28 cellular contexts compared by ENCODE assay signal in the genomic region with DNA sequence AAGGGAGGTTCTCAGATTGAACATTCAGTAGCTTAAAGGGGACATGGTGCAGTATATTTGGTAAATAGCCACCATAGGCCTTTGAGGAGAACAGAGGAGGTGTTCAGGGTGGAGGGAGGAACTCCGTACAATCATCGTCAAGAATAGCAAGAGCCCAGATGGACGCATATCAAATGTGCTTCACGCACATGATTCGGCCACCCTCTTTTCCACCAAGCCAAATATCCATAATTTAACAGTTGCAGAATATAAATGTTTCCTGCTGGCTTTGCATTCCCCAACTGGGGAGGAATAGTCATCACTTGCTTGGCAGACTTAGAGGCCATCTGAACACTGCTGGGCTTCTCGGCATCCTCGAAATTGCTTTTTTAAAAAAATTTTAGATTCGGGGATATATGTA.
"Had no signal": no experiment of that assay in that cellular context is flagged by ENCODE, and none has a peak within 500 bp of the region (broad histone marks: within the 10 kb centered on the region; RNA-seq: fewer than 3 reads in every experiment).

No MANE protein-coding gene starts in this region.

- DNase-seq: stimulated activated CD4-positive, alpha-beta T cell treated with anti-CD3 and anti-CD28 coated beads, Interleukin-2, amount 100 ng/mL, for 48 hours; stimulated activated CD4-positive, alpha-beta T cell treated with anti-CD3 and anti-CD28 coated beads, Interleukin-4, amount 100 ng/mL, for 1 hour; stimulated activated CD4-positive, alpha-beta T cell treated with anti-CD3 and anti-CD28 coated beads, Interleukin-4, amount 100 ng/mL, for 24 hours; stimulated activated CD4-positive, alpha-beta T cell treated with anti-CD3 and anti-CD28 coated beads, Interleukin-4, amount 100 ng/mL, for 4 hours; stimulated activated CD8-positive, alpha-beta memory T cell treated with anti-CD3 and anti-CD28 coated beads, Interleukin-4, amount 100 ng/mL, for 48 hours; stimulated activated naive B cell treated with anti-CD40 and anti-IgM and Interleukin-4, amounts not matched to agents 10 μg/mL and 1 μg/mL and 100 μg/mL, for 72 hours; stimulated activated naive CD4-positive, alpha-beta T cell; stimulated activated naive CD4-positive, alpha-beta T cell treated with Interleukin-2 at 50 U/mL for 16 hours; stimulated activated naive CD8-positive, alpha-beta T cell treated with anti-CD3 and anti-CD28 coated beads, Interleukin-15, amount 100 ng/mL, for 72 hours; stimulated activated naive CD8-positive, alpha-beta T cell treated with anti-CD3 and anti-CD28 coated beads, Interleukin-15, Interleukin-2, amounts not matched to agents 100 U/mL and 50 U/mL, for 24 hours; stomach; substantia nigra; testis; thyroid gland; tibial artery; transverse colon; trophoblast cell; upper lobe of left lung; upper lobe of right lung; uterus had no signal

- H3K9me3 Mint-ChIP-seq: stimulated activated effector memory CD8-positive, alpha-beta T cell treated with anti-CD3 and anti-CD28 coated beads, Interleukin-12 subunit alpha, Interleukin-12 subunit beta, amount 100 ng/mL, for 72 hours; stimulated activated naive CD8-positive, alpha-beta T cell treated with anti-CD3 and anti-CD28 coated beads, Interleukin-15, amount 100 ng/mL, for 72 hours; type B pancreatic cell had no signal

- H3K27me3 Mint-ChIP-seq: stimulated activated memory B cell treated with anti-CD40 and anti-IgM and Interleukin-4, amounts not matched to agents 10 μg/mL and 1 μg/mL and 100 μg/mL, for 72 hours; stimulated activated naive B cell treated with anti-CD40 and anti-IgM and Interleukin-4, amounts not matched to agents 10 μg/mL and 1 μg/mL and 100 μg/mL, for 72 hours had no signal

- H3K4me1 ChIP-seq: stomach, testis, thyroid gland, tibial artery, tibial nerve, transverse colon, upper lobe of left lung, upper lobe of right lung, uterus, vagina had no signal

- H3K27ac Mint-ChIP-seq: stimulated activated effector memory CD8-positive, alpha-beta T cell treated with anti-CD3 and anti-CD28 coated beads, Interleukin-12 subunit alpha, Interleukin-12 subunit beta, amount 100 ng/mL, for 72 hours; stimulated activated memory B cell treated with anti-CD40 and anti-IgM and Interleukin-4, amounts not matched to agents 10 μg/mL and 1 μg/mL and 100 μg/mL, for 72 hours; stimulated activated naive B cell treated with anti-CD40 and anti-IgM and Interleukin-4, amounts not matched to agents 10 μg/mL and 1 μg/mL and 100 μg/mL, for 72 hours; stimulated activated naive CD8-positive, alpha-beta T cell treated with anti-CD3 and anti-CD28 coated beads, Interleukin-15, amount 100 ng/mL, for 72 hours; stimulated activated naive CD8-positive, alpha-beta T cell treated with anti-CD3 and anti-CD28 coated beads, Interleukin-15, Interleukin-2, amounts not matched to agents 100 ng/mL and 50 ng/mL, for 24 hours; type B pancreatic cell had no signal

- H3K36me3 Mint-ChIP-seq: stimulated activated effector memory CD8-positive, alpha-beta T cell treated with anti-CD3 and anti-CD28 coated beads, Interleukin-12 subunit alpha, Interleukin-12 subunit beta, amount 100 ng/mL, for 72 hours; stimulated activated memory B cell treated with anti-CD40 and anti-IgM and Interleukin-4, amounts not matched to agents 10 μg/mL and 1 μg/mL and 100 μg/mL, for 72 hours; stimulated activated naive B cell treated with anti-CD40 and anti-IgM and Interleukin-4, amounts not matched to agents 10 μg/mL and 1 μg/mL and 100 μg/mL, for 72 hours; type B pancreatic cell had no signal

- H3K27me3 ChIP-seq: stomach, suprapubic skin, testis, thyroid gland, tibial artery, tibial nerve, transverse colon, upper lobe of left lung, upper lobe of right lung, uterus, vagina had no signal

- H3K4me3 ChIP-seq: stomach, suprapubic skin, testis, thoracic aorta, thyroid gland, tibial artery, tibial nerve, transverse colon, upper lobe of left lung, upper lobe of right lung, uterus, vagina had no signal

- H3K4me3 Mint-ChIP-seq: stimulated activated effector memory CD8-positive, alpha-beta T cell treated with anti-CD3 and anti-CD28 coated beads, Interleukin-12 subunit alpha, Interleukin-12 subunit beta, amount 100 ng/mL, for 72 hours; stimulated activated memory B cell treated with anti-CD40 and anti-IgM and Interleukin-4, amounts not matched to agents 10 μg/mL and 1 μg/mL and 100 μg/mL, for 72 hours; stimulated activated naive B cell treated with anti-CD40 and anti-IgM and Interleukin-4, amounts not matched to agents 10 μg/mL and 1 μg/mL and 100 μg/mL, for 72 hours; stimulated activated naive CD8-positive, alpha-beta T cell treated with anti-CD3 and anti-CD28 coated beads, Interleukin-15, amount 100 ng/mL, for 72 hours; stimulated activated naive CD8-positive, alpha-beta T cell treated with anti-CD3 and anti-CD28 coated beads, Interleukin-15, Interleukin-2, amounts not matched to agents 100 ng/mL and 50 ng/mL, for 24 hours; type B pancreatic cell had no signal

- H3K4me1 Mint-ChIP-seq: stimulated activated effector memory CD8-positive, alpha-beta T cell treated with anti-CD3 and anti-CD28 coated beads, Interleukin-12 subunit alpha, Interleukin-12 subunit beta, amount 100 ng/mL, for 72 hours; stimulated activated memory B cell treated with anti-CD40 and anti-IgM and Interleukin-4, amounts not matched to agents 10 μg/mL and 1 μg/mL and 100 μg/mL, for 72 hours; stimulated activated naive B cell treated with anti-CD40 and anti-IgM and Interleukin-4, amounts not matched to agents 10 μg/mL and 1 μg/mL and 100 μg/mL, for 72 hours; stimulated activated naive CD8-positive, alpha-beta T cell treated with anti-CD3 and anti-CD28 coated beads, Interleukin-15, amount 100 ng/mL, for 72 hours had no signal

- H3K36me3 ChIP-seq: stomach, suprapubic skin, thoracic aorta, thyroid gland, tibial artery, tibial nerve, transverse colon, upper lobe of left lung, upper lobe of right lung, uterus, vagina had no signal

- H3K9me3 ChIP-seq: stomach, suprapubic skin, testis, thoracic aorta, thyroid gland, tibial artery, tibial nerve, transverse colon, upper lobe of left lung, upper lobe of right lung, uterus, vagina had no signal
